In genomic region chr10:50637003-50637579, GRCh38 we compare ENCODE assay signal across 10 cellular contexts.
DNase-seq lines count a peak whose midpoint lies in the region; ATAC-seq and TF ChIP-seq lines count a peak whose summit lies in the region.
"Had no signal": no experiment of that assay in that cellular context is flagged by ENCODE, and none has a peak within 500 bp of the region (broad histone marks: within the 10 kb centered on the region; RNA-seq: fewer than 3 reads in every experiment).

No MANE protein-coding gene starts in this region.

- CTCF ChIA-PET in GM10248 (lab: Yijun Ruan, JAX), result interaction anchor here (1.1 to 1.7 kb wide), 5 partner anchors 9 to 68 kb away, joined by 3 to 7 read pairs (median 3); no protein-coding TSS in a partner anchor

- POLR2A ChIA-PET in GM10248 (lab: Yijun Ruan, JAX), result no interaction called here

- peak; percentile 36 for DNase-seq in GM10248 (ENCODE audit: extremely low spot score)
- DNase-seq in astrocyte of the spinal cord (ENCODE audit: low read depth, low spot score), result peak; percentile 10
- no peak for DNase-seq in effector CD8-positive, alpha-beta T cell (lab: John Stamatoyannopoulos, UW)
- no peak for DNase-seq in COLO829 (ENCODE audit: low spot score)
- no peak for DNase-seq in nucleus accumbens (lab: John Stamatoyannopoulos, UW)
- DNase-seq in NCI-H2081 treated with DMSO at 0.1 percent for 48 hours (lab: John Stamatoyannopoulos, UW), result no peak
- DNase-seq: NCI-H446; stimulated activated CD4-positive, alpha-beta T cell treated with anti-CD3 and anti-CD28 coated beads, Interleukin-2, amount 100 ng/mL, for 24 hours had no signal

- no peak overlapping the region for H3K4me3 ChIP-seq in astrocyte of the spinal cord (ENCODE audit: low read depth, low read length)

- ATAC-seq in GM19455 (IDR thresholded peaks at IDR 0.05; ENCODE audit: unreplicated experiment), result peak; percentile 95
- ATAC-seq in HG03196 (IDR thresholded peaks at IDR 0.05; ENCODE audit: unreplicated experiment), result peak; percentile 87

- TF ChIP-seq CTCF in GM10248 (IDR thresholded peaks at IDR 0.05; ENCODE audit: control extremely low read depth, extremely low read depth, low read depth, missing control alignments), result no peak
- TF ChIP-seq CTCF in astrocyte of the spinal cord (IDR thresholded peaks at IDR 0.05; ENCODE audit: low read depth, low read length), result no peak

- in situ Hi-C loops in astrocyte of the spinal cord (cut with HindIII; ENCODE audit: low sequenced_read_pairs), result no loop called here

Comparison
In these comparisons a context has a peak if more than half of its experiments do, and no peak if none do; other contexts are left out.
1. DNase-seq: peak in GM10248 (single experiment) and astrocyte of the spinal cord (single experiment); none in effector CD8-positive, alpha-beta T cell (single experiment), COLO829 (single experiment), nucleus accumbens (0 of 56) and NCI-H2081 treated with DMSO at 0.1 percent for 48 hours (single experiment).